In the genomic region with DNA sequence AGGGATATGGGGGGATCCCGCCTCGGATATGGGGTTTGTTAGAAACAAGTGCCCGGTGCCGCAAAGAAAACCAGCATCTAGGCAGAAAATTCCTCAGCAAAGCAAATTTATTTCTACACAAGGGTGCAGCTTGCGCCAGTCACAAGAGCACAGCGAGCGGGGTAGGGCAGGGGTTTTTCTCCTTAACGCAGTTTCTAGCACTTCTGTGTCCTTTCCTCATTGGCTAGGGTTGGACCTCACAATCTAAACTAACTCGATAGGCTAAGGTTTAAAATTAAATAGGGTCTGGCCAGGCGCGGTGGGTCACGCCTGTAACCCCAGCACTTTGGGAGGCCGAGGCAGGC, we compare ENCODE assay signal across 1 cellular context.
TF ChIP-seq lines count a peak whose summit lies in the region.

No MANE protein-coding gene starts in this region.

TF ChIP-seq in GM23338, 12 proteins besides CTCF, POLR2A, EP300 and RAD21 (continued from another document):
- TF ChIP-seq, protein P1, sequence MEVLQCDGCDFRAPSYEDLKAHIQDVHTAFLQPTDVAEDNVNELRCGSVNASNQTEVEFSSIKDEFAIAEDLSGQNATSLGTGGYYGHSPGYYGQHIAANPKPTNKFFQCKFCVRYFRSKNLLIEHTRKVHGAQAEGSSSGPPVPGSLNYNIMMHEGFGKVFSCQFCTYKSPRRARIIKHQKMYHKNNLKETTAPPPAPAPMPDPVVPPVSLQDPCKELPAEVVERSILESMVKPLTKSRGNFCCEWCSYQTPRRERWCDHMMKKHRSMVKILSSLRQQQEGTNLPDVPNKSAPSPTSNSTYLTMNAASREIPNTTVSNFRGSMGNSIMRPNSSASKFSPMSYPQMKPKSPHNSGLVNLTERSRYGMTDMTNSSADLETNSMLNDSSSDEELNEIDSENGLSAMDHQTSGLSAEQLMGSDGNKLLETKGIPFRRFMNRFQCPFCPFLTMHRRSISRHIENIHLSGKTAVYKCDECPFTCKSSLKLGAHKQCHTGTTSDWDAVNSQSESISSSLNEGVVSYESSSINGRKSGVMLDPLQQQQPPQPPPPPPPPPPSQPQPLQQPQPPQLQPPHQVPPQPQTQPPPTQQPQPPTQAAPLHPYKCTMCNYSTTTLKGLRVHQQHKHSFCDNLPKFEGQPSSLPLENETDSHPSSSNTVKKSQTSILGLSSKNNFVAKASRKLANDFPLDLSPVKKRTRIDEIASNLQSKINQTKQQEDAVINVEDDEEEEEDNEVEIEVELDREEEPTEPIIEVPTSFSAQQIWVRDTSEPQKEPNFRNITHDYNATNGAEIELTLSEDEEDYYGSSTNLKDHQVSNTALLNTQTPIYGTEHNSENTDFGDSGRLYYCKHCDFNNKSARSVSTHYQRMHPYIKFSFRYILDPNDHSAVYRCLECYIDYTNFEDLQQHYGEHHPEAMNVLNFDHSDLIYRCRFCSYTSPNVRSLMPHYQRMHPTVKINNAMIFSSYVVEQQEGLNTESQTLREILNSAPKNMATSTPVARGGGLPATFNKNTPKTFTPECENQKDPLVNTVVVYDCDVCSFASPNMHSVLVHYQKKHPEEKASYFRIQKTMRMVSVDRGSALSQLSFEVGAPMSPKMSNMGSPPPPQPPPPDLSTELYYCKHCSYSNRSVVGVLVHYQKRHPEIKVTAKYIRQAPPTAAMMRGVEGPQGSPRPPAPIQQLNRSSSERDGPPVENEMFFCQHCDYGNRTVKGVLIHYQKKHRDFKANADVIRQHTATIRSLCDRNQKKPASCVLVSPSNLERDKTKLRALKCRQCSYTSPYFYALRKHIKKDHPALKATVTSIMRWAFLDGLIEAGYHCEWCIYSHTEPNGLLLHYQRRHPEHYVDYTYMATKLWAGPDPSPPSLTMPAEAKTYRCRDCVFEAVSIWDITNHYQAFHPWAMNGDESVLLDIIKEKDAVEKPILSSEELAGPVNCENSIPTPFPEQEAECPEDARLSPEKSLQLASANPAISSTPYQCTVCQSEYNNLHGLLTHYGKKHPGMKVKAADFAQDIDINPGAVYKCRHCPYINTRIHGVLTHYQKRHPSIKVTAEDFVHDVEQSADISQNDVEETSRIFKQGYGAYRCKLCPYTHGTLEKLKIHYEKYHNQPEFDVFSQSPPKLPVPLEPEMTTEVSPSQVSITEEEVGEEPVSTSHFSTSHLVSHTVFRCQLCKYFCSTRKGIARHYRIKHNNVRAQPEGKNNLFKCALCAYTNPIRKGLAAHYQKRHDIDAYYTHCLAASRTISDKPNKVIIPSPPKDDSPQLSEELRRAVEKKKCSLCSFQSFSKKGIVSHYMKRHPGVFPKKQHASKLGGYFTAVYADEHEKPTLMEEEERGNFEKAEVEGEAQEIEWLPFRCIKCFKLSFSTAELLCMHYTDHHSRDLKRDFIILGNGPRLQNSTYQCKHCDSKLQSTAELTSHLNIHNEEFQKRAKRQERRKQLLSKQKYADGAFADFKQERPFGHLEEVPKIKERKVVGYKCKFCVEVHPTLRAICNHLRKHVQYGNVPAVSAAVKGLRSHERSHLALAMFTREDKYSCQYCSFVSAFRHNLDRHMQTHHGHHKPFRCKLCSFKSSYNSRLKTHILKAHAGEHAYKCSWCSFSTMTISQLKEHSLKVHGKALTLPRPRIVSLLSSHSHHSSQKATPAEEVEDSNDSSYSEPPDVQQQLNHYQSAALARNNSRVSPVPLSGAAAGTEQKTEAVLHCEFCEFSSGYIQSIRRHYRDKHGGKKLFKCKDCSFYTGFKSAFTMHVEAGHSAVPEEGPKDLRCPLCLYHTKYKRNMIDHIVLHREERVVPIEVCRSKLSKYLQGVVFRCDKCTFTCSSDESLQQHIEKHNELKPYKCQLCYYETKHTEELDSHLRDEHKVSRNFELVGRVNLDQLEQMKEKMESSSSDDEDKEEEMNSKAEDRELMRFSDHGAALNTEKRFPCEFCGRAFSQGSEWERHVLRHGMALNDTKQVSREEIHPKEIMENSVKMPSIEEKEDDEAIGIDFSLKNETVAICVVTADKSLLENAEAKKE (CRISPR knock-in tag; IDR thresholded peaks at IDR 0.05): no peak
- TF ChIP-seq ZNF331 (CRISPR knock-in tag; IDR thresholded peaks at IDR 0.05; ENCODE audit: low read depth) (no peak), NANOG (IDR thresholded peaks at IDR 0.05; ENCODE audit: borderline replicate concordance) (no peak)
